In genomic region chr12:111274820-111275219, GRCh38 we compare ENCODE assay signal across 1 cellular context.
TF ChIP-seq lines count a peak whose summit lies in the region.

No MANE protein-coding gene starts in this region.

TF ChIP-seq in GM23338, 12 proteins besides CTCF, POLR2A, EP300 and RAD21 (continued from another document):
- no peak for TF ChIP-seq NANOG (IDR thresholded peaks at IDR 0.05; ENCODE audit: borderline replicate concordance)
- TF ChIP-seq ZNF114 (CRISPR knock-in tag; IDR thresholded peaks at IDR 0.05), result no peak
- TF ChIP-seq POLR2AphosphoS5 (IDR thresholded peaks at IDR 0.05; ENCODE audit: low read depth), result no peak
